In the genomic region with DNA sequence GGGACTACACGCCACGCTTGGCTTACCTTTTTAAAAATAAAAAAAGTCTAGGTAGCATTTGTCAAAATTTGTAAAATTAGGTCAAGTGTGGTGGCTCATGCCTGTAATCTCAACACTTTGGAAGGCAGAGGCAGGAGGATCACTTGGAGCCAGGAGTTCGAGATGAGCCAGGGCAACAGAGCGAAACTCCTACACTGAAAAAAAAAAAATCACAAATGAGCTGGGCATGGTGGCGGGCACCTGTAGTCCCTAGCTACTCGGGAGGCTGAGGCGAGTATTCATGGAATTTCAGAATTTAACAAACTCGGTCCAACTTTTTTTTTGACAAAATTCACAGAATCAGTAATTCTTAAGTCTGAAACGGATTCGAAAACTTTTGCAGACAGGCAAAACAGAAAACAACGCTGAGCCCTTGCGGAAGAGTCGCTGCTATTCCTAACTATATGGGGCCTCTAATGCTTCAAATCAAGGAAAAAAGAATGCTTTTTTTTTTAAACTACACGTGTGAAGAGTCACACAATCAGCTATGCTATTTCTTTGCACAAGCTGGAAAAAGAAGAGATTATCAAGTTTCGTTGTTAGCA, we compare ENCODE assay signal across 1 cellular context.
TF ChIP-seq lines count a peak whose summit lies in the region.

No MANE protein-coding gene starts in this region.

TF ChIP-seq in WTC11, 78 proteins besides CTCF, POLR2A, EP300 and RAD21 (continued from another document):
- TF ChIP-seq, protein P1, sequence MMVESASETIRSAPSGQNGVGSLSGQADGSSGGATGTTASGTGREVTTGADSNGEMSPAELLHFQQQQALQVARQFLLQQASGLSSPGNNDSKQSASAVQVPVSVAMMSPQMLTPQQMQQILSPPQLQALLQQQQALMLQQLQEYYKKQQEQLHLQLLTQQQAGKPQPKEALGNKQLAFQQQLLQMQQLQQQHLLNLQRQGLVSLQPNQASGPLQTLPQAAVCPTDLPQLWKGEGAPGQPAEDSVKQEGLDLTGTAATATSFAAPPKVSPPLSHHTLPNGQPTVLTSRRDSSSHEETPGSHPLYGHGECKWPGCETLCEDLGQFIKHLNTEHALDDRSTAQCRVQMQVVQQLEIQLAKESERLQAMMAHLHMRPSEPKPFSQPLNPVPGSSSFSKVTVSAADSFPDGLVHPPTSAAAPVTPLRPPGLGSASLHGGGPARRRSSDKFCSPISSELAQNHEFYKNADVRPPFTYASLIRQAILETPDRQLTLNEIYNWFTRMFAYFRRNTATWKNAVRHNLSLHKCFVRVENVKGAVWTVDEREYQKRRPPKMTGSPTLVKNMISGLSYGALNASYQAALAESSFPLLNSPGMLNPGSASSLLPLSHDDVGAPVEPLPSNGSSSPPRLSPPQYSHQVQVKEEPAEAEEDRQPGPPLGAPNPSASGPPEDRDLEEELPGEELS (CRISPR knock-in tag; IDR thresholded peaks at IDR 0.05), result no peak
- TF ChIP-seq, protein P2, sequence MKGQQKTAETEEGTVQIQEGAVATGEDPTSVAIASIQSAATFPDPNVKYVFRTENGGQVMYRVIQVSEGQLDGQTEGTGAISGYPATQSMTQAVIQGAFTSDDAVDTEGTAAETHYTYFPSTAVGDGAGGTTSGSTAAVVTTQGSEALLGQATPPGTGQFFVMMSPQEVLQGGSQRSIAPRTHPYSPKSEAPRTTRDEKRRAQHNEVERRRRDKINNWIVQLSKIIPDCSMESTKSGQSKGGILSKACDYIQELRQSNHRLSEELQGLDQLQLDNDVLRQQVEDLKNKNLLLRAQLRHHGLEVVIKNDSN (CRISPR knock-in tag; IDR thresholded peaks at IDR 0.05), result no peak
- TF ChIP-seq, protein P3, sequence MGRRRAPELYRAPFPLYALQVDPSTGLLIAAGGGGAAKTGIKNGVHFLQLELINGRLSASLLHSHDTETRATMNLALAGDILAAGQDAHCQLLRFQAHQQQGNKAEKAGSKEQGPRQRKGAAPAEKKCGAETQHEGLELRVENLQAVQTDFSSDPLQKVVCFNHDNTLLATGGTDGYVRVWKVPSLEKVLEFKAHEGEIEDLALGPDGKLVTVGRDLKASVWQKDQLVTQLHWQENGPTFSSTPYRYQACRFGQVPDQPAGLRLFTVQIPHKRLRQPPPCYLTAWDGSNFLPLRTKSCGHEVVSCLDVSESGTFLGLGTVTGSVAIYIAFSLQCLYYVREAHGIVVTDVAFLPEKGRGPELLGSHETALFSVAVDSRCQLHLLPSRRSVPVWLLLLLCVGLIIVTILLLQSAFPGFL (CRISPR knock-in tag; IDR thresholded peaks at IDR 0.05; ENCODE audit: borderline replicate concordance), result no peak
- TF ChIP-seq, protein P4, sequence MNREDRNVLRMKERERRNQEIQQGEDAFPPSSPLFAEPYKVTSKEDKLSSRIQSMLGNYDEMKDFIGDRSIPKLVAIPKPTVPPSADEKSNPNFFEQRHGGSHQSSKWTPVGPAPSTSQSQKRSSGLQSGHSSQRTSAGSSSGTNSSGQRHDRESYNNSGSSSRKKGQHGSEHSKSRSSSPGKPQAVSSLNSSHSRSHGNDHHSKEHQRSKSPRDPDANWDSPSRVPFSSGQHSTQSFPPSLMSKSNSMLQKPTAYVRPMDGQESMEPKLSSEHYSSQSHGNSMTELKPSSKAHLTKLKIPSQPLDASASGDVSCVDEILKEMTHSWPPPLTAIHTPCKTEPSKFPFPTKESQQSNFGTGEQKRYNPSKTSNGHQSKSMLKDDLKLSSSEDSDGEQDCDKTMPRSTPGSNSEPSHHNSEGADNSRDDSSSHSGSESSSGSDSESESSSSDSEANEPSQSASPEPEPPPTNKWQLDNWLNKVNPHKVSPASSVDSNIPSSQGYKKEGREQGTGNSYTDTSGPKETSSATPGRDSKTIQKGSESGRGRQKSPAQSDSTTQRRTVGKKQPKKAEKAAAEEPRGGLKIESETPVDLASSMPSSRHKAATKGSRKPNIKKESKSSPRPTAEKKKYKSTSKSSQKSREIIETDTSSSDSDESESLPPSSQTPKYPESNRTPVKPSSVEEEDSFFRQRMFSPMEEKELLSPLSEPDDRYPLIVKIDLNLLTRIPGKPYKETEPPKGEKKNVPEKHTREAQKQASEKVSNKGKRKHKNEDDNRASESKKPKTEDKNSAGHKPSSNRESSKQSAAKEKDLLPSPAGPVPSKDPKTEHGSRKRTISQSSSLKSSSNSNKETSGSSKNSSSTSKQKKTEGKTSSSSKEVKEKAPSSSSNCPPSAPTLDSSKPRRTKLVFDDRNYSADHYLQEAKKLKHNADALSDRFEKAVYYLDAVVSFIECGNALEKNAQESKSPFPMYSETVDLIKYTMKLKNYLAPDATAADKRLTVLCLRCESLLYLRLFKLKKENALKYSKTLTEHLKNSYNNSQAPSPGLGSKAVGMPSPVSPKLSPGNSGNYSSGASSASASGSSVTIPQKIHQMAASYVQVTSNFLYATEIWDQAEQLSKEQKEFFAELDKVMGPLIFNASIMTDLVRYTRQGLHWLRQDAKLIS (CRISPR knock-in tag; IDR thresholded peaks at IDR 0.05; ENCODE audit: borderline replicate concordance), result no peak
